1 cellular context compared by ENCODE assay signal in the genomic region with DNA sequence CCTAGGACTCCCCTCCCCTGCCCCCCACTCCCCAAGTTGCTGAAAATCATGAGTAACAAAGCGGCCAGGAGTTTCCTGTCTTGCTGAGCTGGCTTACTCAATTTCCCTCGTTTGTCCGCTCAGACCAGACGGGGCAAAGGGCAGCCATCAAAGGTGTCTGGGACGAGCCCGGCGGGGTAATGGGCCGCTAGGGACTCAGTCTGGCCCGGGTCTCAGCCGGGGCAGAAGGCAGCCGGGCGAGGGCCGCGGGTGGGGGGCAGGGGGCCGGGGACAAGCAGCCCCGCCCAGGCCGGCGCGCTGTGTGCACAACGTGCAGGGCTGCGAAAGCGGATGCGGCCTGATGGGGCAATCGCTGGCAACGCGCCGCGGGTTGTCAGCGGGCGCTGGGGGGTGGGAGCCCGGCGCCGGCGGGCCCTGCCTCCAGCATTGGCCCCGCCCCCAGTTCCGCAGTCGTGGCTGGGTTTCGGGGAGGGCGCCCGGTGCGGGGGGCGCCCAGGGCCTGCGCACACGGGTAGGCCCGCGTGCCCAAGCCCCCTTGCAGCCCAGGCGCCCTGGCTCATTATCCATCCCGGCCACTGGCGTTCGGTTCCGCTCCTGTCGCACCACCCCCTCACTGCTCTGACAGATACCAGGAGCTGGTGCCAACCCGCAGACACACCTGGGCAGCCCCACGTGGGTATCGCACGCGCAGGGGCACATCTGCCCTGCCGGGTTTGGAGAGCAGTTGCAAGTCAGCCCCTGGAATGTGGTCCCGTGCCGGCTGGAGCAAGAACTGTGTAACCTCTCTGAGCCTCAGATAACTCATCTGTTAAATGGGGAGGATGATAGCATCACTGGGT.
TF ChIP-seq lines count a peak whose summit lies in the region.

No MANE protein-coding gene starts in this region.

TF ChIP-seq in HepG2, 621 proteins besides CTCF, POLR2A, EP300 and RAD21 (continued from another document and continues in another):
- TF ChIP-seq, protein P1, sequence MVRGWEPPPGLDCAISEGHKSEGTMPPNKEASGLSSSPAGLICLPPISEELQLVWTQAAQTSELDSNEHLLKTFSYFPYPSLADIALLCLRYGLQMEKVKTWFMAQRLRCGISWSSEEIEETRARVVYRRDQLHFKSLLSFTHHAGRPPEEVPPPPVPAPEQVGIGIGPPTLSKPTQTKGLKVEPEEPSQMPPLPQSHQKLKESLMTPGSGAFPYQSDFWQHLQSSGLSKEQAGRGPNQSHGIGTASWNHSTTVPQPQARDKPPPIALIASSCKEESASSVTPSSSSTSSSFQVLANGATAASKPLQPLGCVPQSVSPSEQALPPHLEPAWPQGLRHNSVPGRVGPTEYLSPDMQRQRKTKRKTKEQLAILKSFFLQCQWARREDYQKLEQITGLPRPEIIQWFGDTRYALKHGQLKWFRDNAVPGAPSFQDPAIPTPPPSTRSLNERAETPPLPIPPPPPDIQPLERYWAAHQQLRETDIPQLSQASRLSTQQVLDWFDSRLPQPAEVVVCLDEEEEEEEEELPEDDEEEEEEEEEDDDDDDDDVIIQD (CRISPR knock-in tag; IDR thresholded peaks at IDR 0.05; ENCODE audit: low read depth) = no peak
- TF ChIP-seq ZNF777 (CRISPR knock-in tag; IDR thresholded peaks at IDR 0.05) = peak; percentile 52; the same call in 1 of the 2 replicates
- no peak for TF ChIP-seq ZFAT (CRISPR knock-in tag; conservative IDR thresholded peaks at IDR 0.05)
- no peak for TF ChIP-seq CAMTA2 (CRISPR knock-in tag; IDR thresholded peaks at IDR 0.05; ENCODE audit: borderline replicate concordance)
- peak; percentile 74 for TF ChIP-seq RXRA (CRISPR knock-in tag; IDR thresholded peaks at IDR 0.05)
- TF ChIP-seq ZNF891 (CRISPR knock-in tag; IDR thresholded peaks at IDR 0.05) = no peak
- TF ChIP-seq ZNF788 (CRISPR knock-in tag; IDR thresholded peaks at IDR 0.05; ENCODE audit: borderline replicate concordance) = peak; percentile 71; the same call in 1 of the 2 replicates
- TF ChIP-seq U2AF2 (IDR thresholded peaks at IDR 0.05; ENCODE audit: low read depth, low read length) = no peak
- TF ChIP-seq, protein P2, sequence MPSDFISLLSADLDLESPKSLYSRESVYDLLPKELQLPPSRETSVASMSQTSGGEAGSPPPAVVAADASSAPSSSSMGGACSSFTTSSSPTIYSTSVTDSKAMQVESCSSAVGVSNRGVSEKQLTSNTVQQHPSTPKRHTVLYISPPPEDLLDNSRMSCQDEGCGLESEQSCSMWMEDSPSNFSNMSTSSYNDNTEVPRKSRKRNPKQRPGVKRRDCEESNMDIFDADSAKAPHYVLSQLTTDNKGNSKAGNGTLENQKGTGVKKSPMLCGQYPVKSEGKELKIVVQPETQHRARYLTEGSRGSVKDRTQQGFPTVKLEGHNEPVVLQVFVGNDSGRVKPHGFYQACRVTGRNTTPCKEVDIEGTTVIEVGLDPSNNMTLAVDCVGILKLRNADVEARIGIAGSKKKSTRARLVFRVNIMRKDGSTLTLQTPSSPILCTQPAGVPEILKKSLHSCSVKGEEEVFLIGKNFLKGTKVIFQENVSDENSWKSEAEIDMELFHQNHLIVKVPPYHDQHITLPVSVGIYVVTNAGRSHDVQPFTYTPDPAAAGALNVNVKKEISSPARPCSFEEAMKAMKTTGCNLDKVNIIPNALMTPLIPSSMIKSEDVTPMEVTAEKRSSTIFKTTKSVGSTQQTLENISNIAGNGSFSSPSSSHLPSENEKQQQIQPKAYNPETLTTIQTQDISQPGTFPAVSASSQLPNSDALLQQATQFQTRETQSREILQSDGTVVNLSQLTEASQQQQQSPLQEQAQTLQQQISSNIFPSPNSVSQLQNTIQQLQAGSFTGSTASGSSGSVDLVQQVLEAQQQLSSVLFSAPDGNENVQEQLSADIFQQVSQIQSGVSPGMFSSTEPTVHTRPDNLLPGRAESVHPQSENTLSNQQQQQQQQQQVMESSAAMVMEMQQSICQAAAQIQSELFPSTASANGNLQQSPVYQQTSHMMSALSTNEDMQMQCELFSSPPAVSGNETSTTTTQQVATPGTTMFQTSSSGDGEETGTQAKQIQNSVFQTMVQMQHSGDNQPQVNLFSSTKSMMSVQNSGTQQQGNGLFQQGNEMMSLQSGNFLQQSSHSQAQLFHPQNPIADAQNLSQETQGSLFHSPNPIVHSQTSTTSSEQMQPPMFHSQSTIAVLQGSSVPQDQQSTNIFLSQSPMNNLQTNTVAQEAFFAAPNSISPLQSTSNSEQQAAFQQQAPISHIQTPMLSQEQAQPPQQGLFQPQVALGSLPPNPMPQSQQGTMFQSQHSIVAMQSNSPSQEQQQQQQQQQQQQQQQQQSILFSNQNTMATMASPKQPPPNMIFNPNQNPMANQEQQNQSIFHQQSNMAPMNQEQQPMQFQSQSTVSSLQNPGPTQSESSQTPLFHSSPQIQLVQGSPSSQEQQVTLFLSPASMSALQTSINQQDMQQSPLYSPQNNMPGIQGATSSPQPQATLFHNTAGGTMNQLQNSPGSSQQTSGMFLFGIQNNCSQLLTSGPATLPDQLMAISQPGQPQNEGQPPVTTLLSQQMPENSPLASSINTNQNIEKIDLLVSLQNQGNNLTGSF (CRISPR knock-in tag; IDR thresholded peaks at IDR 0.05) = no peak
- TF ChIP-seq SP2 (CRISPR knock-in tag; IDR thresholded peaks at IDR 0.05) = no peak
- peak; percentile 92 for TF ChIP-seq MYC (CRISPR knock-in tag; IDR thresholded peaks at IDR 0.05; ENCODE audit: borderline replicate concordance)
- no peak for TF ChIP-seq SMARCC2 (IDR thresholded peaks at IDR 0.05)
- TF ChIP-seq SMAD1 (CRISPR knock-in tag; IDR thresholded peaks at IDR 0.05; ENCODE audit: borderline replicate concordance, low read depth) = peak; percentile 27; the same call in 1 of the 2 replicates
- no peak for TF ChIP-seq CREB1 (IDR thresholded peaks at IDR 0.05)
- TF ChIP-seq CREB1 (CRISPR knock-in tag; IDR thresholded peaks at IDR 0.05) = no peak
- TF ChIP-seq ATAD3A (CRISPR knock-in tag; IDR thresholded peaks at IDR 0.05) = no peak
- TF ChIP-seq, protein P3, sequence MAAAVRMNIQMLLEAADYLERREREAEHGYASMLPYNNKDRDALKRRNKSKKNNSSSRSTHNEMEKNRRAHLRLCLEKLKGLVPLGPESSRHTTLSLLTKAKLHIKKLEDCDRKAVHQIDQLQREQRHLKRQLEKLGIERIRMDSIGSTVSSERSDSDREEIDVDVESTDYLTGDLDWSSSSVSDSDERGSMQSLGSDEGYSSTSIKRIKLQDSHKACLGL (CRISPR knock-in tag; IDR thresholded peaks at IDR 0.05) = peak; percentile 74; the same call in 1 of the 2 replicates
- no peak for TF ChIP-seq HNRNPH1 (optimal IDR thresholded peaks at IDR 0.05; ENCODE audit: low read depth, low read length)
- TF ChIP-seq IKZF4 (CRISPR knock-in tag; IDR thresholded peaks at IDR 0.05; ENCODE audit: borderline replicate concordance, low read depth, not compliant biosample characterization) = peak; percentile 69
- TF ChIP-seq PLRG1 (conservative IDR thresholded peaks at IDR 0.05) = no peak
- no peak for TF ChIP-seq SP1 (IDR thresholded peaks at IDR 0.05)
- peak; percentile 64 for TF ChIP-seq SP1 (CRISPR knock-in tag; IDR thresholded peaks at IDR 0.05)
- no peak for TF ChIP-seq HNRNPUL1 (IDR thresholded peaks at IDR 0.05; ENCODE audit: low read depth, low read length)
- TF ChIP-seq POLR2G (IDR thresholded peaks at IDR 0.05; ENCODE audit: low read depth, low read length) = peak; percentile 71
- TF ChIP-seq RAD51 (IDR thresholded peaks at IDR 0.05; ENCODE audit: borderline replicate concordance) = no peak
- peak; percentile 16; the same call in 1 of the 2 replicates for TF ChIP-seq ZNF772 (CRISPR knock-in tag; IDR thresholded peaks at IDR 0.05)
- TF ChIP-seq, protein P4, sequence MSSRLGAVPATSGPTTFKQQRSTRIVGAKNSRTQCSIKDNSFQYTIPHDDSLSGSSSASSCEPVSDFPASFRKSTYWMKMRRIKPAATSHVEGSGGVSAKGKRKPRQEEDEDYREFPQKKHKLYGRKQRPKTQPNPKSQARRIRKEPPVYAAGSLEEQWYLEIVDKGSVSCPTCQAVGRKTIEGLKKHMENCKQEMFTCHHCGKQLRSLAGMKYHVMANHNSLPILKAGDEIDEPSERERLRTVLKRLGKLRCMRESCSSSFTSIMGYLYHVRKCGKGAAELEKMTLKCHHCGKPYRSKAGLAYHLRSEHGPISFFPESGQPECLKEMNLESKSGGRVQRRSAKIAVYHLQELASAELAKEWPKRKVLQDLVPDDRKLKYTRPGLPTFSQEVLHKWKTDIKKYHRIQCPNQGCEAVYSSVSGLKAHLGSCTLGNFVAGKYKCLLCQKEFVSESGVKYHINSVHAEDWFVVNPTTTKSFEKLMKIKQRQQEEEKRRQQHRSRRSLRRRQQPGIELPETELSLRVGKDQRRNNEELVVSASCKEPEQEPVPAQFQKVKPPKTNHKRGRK (CRISPR knock-in tag; IDR thresholded peaks at IDR 0.05) = no peak
- TF ChIP-seq ZNF337 (CRISPR knock-in tag; IDR thresholded peaks at IDR 0.05; ENCODE audit: borderline replicate concordance, low read depth) = 0 out of 2 replicates have a peak, but pooled peaks have one; percentile 27
- 0 out of 2 replicates have a peak, but pooled peaks have one; percentile 21 for TF ChIP-seq ZNF143 (CRISPR knock-in tag; IDR thresholded peaks at IDR 0.05)
- TF ChIP-seq GTF3A (CRISPR knock-in tag; conservative IDR thresholded peaks at IDR 0.05) = no peak
- TF ChIP-seq ZNF761 (CRISPR knock-in tag; conservative IDR thresholded peaks at IDR 0.05) = 0 out of 2 replicates have a peak, but pooled peaks have one; percentile 76
- TF ChIP-seq, protein P5, sequence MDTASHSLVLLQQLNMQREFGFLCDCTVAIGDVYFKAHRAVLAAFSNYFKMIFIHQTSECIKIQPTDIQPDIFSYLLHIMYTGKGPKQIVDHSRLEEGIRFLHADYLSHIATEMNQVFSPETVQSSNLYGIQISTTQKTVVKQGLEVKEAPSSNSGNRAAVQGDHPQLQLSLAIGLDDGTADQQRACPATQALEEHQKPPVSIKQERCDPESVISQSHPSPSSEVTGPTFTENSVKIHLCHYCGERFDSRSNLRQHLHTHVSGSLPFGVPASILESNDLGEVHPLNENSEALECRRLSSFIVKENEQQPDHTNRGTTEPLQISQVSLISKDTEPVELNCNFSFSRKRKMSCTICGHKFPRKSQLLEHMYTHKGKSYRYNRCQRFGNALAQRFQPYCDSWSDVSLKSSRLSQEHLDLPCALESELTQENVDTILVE (CRISPR knock-in tag; IDR thresholded peaks at IDR 0.05) = peak; percentile 55; the same call in 1 of the 2 replicates
- peak; percentile 34; the same call in 1 of the 2 replicates for TF ChIP-seq DNMT1 (CRISPR knock-in tag; IDR thresholded peaks at IDR 0.05)
- TF ChIP-seq, protein P6, sequence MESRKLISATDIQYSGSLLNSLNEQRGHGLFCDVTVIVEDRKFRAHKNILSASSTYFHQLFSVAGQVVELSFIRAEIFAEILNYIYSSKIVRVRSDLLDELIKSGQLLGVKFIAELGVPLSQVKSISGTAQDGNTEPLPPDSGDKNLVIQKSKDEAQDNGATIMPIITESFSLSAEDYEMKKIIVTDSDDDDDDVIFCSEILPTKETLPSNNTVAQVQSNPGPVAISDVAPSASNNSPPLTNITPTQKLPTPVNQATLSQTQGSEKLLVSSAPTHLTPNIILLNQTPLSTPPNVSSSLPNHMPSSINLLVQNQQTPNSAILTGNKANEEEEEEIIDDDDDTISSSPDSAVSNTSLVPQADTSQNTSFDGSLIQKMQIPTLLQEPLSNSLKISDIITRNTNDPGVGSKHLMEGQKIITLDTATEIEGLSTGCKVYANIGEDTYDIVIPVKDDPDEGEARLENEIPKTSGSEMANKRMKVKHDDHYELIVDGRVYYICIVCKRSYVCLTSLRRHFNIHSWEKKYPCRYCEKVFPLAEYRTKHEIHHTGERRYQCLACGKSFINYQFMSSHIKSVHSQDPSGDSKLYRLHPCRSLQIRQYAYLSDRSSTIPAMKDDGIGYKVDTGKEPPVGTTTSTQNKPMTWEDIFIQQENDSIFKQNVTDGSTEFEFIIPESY (CRISPR knock-in tag; IDR thresholded peaks at IDR 0.05) = no peak
- TF ChIP-seq, protein P7, sequence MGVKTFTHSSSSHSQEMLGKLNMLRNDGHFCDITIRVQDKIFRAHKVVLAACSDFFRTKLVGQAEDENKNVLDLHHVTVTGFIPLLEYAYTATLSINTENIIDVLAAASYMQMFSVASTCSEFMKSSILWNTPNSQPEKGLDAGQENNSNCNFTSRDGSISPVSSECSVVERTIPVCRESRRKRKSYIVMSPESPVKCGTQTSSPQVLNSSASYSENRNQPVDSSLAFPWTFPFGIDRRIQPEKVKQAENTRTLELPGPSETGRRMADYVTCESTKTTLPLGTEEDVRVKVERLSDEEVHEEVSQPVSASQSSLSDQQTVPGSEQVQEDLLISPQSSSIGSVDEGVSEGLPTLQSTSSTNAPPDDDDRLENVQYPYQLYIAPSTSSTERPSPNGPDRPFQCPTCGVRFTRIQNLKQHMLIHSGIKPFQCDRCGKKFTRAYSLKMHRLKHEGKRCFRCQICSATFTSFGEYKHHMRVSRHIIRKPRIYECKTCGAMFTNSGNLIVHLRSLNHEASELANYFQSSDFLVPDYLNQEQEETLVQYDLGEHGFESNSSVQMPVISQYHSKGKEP (CRISPR knock-in tag; IDR thresholded peaks at IDR 0.05) = no peak
- TF ChIP-seq RFXANK (CRISPR knock-in tag; IDR thresholded peaks at IDR 0.05) = no peak
- TF ChIP-seq, protein P8, sequence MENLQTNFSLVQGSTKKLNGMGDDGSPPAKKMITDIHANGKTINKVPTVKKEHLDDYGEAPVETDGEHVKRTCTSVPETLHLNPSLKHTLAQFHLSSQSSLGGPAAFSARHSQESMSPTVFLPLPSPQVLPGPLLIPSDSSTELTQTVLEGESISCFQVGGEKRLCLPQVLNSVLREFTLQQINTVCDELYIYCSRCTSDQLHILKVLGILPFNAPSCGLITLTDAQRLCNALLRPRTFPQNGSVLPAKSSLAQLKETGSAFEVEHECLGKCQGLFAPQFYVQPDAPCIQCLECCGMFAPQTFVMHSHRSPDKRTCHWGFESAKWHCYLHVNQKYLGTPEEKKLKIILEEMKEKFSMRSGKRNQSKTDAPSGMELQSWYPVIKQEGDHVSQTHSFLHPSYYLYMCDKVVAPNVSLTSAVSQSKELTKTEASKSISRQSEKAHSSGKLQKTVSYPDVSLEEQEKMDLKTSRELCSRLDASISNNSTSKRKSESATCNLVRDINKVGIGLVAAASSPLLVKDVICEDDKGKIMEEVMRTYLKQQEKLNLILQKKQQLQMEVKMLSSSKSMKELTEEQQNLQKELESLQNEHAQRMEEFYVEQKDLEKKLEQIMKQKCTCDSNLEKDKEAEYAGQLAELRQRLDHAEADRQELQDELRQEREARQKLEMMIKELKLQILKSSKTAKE (CRISPR knock-in tag; IDR thresholded peaks at IDR 0.05; ENCODE audit: borderline replicate concordance) = peak; percentile 99
- peak; percentile 82 for TF ChIP-seq RFXAP (CRISPR knock-in tag; IDR thresholded peaks at IDR 0.05; ENCODE audit: borderline replicate concordance)
- TF ChIP-seq ZNF703 (CRISPR knock-in tag; IDR thresholded peaks at IDR 0.05; ENCODE audit: borderline replicate concordance) = 0 out of 2 replicates have a peak, but pooled peaks have one; percentile 63
- no peak for TF ChIP-seq ZNF282 (IDR thresholded peaks at IDR 0.05; ENCODE audit: partially characterized antibody)
- no peak for TF ChIP-seq CENPX (CRISPR knock-in tag; IDR thresholded peaks at IDR 0.05)
- TF ChIP-seq ZNF768 (CRISPR knock-in tag; IDR thresholded peaks at IDR 0.05) = peak; percentile 55
- peak; percentile 39; the same call in 1 of the 2 replicates for TF ChIP-seq TOPORS (CRISPR knock-in tag; IDR thresholded peaks at IDR 0.05)
